9 cellular contexts compared by ENCODE assay signal in the genomic region with DNA sequence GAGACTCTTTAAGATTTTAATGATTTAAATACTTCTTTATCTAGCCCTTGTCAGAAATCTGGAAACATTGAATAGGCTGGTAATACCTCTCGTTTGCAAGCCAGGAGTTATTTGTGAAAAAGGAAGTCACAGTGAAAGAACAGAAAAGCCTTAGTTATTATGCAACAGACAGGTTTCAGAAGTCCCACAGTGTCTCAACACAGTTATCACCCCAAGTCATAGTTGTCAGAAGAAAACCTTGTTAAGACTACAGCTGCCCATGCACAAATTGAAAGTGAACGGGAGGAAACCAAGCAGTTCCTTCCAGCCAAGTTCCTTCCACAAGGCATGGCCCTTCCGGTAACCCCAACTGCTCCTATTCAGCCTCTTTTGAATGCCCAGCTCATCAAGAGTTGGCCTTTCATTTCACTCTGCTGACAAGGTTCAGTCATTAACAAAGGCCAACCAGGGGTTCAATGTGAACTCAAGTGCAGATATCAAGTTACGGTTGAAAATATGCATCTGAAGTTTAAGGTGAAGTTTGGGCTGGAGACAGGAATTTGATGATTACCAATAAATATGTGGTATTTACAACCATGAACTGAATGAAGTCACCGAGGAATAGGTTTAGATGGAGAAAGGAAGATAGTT. TPM values are rescaled to one million over a fixed set of nuclear protein-coding genes. Genes with fewer than 3 reads are reported as not detected.
DNase-seq lines count a peak whose midpoint lies in the region; ATAC-seq and TF ChIP-seq lines count a peak whose summit lies in the region.
"Had no signal": no experiment of that assay in that cellular context is flagged by ENCODE, and none has a peak within 500 bp of the region (broad histone marks: within the 10 kb centered on the region; RNA-seq: fewer than 3 reads in every experiment).

No MANE protein-coding gene starts in this region.

- H3K9me3 ChIP-seq in Peyer's patch = no peaks in the 10 kb centered on the region
- H3K9me3 ChIP-seq in A673 (ENCODE audit: low read depth, low read length, poor library complexity, severe bottlenecking) = no peaks in the 10 kb centered on the region

- H3K4me3 Mint-ChIP-seq in stimulated activated naive CD8-positive, alpha-beta T cell treated with anti-CD3 and anti-CD28 coated beads, Interleukin-15, Interleukin-2, amounts not matched to agents 100 ng/mL and 50 ng/mL, for 24 hours = no peak overlapping the region

- no peak for DNase-seq in stimulated activated naive CD8-positive, alpha-beta T cell treated with anti-CD3 and anti-CD28 coated beads, Interleukin-15, Interleukin-2, amounts not matched to agents 100 U/mL and 50 U/mL, for 24 hours
- DNase-seq in NOMO-1 treated with DMSO at 0.1 percent for 48 hours (lab: John Stamatoyannopoulos, UW; ENCODE audit: unreplicated experiment) (peak; percentile 91), GOT3 (lab: John Stamatoyannopoulos, UW) (no peak), Peyer's patch (no peak), HCEC 1CT (no peak), A673 (ENCODE audit: low spot score) (no peak)
- DNase-seq: anterior cingulate cortex had no signal

- TF ChIP-seq CTCF in Peyer's patch (IDR thresholded peaks at IDR 0.05) = no peak
- TF ChIP-seq CTCF in A673 (conservative IDR thresholded peaks at IDR 0.05; ENCODE audit: low read depth, low read length) = no peak

- peak overlapping the region; percentile 34 for H3K27ac Mint-ChIP-seq in stimulated activated naive CD8-positive, alpha-beta T cell treated with anti-CD3 and anti-CD28 coated beads, Interleukin-15, Interleukin-2, amounts not matched to agents 100 ng/mL and 50 ng/mL, for 24 hours

- peaks cover 22% of the 10 kb centered on the region for H3K4me1 Mint-ChIP-seq in stimulated activated naive CD8-positive, alpha-beta T cell treated with anti-CD3 and anti-CD28 coated beads, Interleukin-15, Interleukin-2, amounts not matched to agents 100 ng/mL and 50 ng/mL, for 24 hours (ENCODE audit: low read depth)

- H3K27me3 ChIP-seq in Peyer's patch = no peaks in the 10 kb centered on the region
- no peaks in the 10 kb centered on the region for H3K27me3 ChIP-seq in A673 (replicated peaks; ENCODE audit: insufficient read depth, low read depth, low read length, poor library complexity)

- TF ChIP-seq POLR2A in Peyer's patch (IDR thresholded peaks at IDR 0.05) = no peak

- intact Hi-C loops in A673 (cut with micrococcal nuclease; ENCODE audit: unreplicated experiment) = no loop called here

- H3K27ac ChIP-seq in Peyer's patch = peak overlapping the region in 2 of 4 donors; percentile 38 to 55
- H3K27ac ChIP-seq in A673 (ENCODE audit: low read depth, low read length, poor library complexity, severe bottlenecking) = no peak overlapping the region

- H3K4me3 ChIP-seq in Peyer's patch (peak overlapping the region in 2 of 4 donors; percentile 14 to 26), A673 (ENCODE audit: low read depth, low read length, poor library complexity, severe bottlenecking) (no peak overlapping the region)

- CTCF ChIA-PET in A673 (lab: Charles Lee) = no interaction called here

- peaks cover 14% of the 10 kb centered on the region for H3K36me3 Mint-ChIP-seq in stimulated activated naive CD8-positive, alpha-beta T cell treated with anti-CD3 and anti-CD28 coated beads, Interleukin-15, Interleukin-2, amounts not matched to agents 100 ng/mL and 50 ng/mL, for 24 hours (ENCODE audit: low read depth)

- BruUV-seq in A673 (replicated peaks; lab: Mats Ljungman, UMichigan) = no TSS peak

- H3K36me3 ChIP-seq in Peyer's patch = no peaks in the 10 kb centered on the region
- no peaks in the 10 kb centered on the region for H3K36me3 ChIP-seq in A673 (ENCODE audit: insufficient read depth, low read length, poor library complexity, severe bottlenecking)

- ATAC-seq in stimulated activated naive CD8-positive, alpha-beta T cell treated with anti-CD3 and anti-CD28 coated beads, Interleukin-15, Interleukin-2, amounts not matched to agents 100 U/mL and 50 U/mL, for 24 hours = no peak
- ATAC-seq in HG02885 (IDR thresholded peaks at IDR 0.05; ENCODE audit: poor library complexity, unreplicated experiment) = peak; percentile 98

- H3K4me1 ChIP-seq in Peyer's patch = no peaks in the 10 kb centered on the region
- H3K4me1 ChIP-seq in A673 (ENCODE audit: insufficient read depth, low read length, poor library complexity, severe bottlenecking) = peaks cover 6% of the 10 kb centered on the region

- no peaks in the 10 kb centered on the region for H3K9me3 Mint-ChIP-seq in stimulated activated naive CD8-positive, alpha-beta T cell treated with anti-CD3 and anti-CD28 coated beads, Interleukin-15, Interleukin-2, amounts not matched to agents 100 ng/mL and 50 ng/mL, for 24 hours

- POLR2A ChIA-PET in A673 (lab: Charles Lee; ENCODE audit: low non-redundant PET) = interaction anchor here (0.7 kb wide), 1 partner anchor 776 kb away, joined by 4 read pairs; no protein-coding TSS in a partner anchor

- no peaks in the 10 kb centered on the region for H3K27me3 Mint-ChIP-seq in stimulated activated naive CD8-positive, alpha-beta T cell treated with anti-CD3 and anti-CD28 coated beads, Interleukin-15, Interleukin-2, amounts not matched to agents 100 ng/mL and 50 ng/mL, for 24 hours

RNA-seq across cellular contexts. Expression of gene ALPK1, which starts 15.6 kb away (rescaled TPM):
- total RNA-seq in Peyer's patch = 10 to 100 TPM; 32.0 to 37.0 (median 36.2) TPM
- total RNA-seq in A673 (2021) = 11.8 and 17.3 TPM in 2 replicates

RNA-seq across cellular contexts. Expression of gene TIFA, which starts 27.0 kb away (rescaled TPM):
- total RNA-seq in Peyer's patch (1 to 10 TPM in 3 of 4 donors, under 1 TPM in 1; 0.47 to 6.8 (median 3.7) TPM), A673 (2021) (9.1 and 11.4 TPM in 2 replicates)
